10 cellular contexts compared by ENCODE assay signal in the genomic region with DNA sequence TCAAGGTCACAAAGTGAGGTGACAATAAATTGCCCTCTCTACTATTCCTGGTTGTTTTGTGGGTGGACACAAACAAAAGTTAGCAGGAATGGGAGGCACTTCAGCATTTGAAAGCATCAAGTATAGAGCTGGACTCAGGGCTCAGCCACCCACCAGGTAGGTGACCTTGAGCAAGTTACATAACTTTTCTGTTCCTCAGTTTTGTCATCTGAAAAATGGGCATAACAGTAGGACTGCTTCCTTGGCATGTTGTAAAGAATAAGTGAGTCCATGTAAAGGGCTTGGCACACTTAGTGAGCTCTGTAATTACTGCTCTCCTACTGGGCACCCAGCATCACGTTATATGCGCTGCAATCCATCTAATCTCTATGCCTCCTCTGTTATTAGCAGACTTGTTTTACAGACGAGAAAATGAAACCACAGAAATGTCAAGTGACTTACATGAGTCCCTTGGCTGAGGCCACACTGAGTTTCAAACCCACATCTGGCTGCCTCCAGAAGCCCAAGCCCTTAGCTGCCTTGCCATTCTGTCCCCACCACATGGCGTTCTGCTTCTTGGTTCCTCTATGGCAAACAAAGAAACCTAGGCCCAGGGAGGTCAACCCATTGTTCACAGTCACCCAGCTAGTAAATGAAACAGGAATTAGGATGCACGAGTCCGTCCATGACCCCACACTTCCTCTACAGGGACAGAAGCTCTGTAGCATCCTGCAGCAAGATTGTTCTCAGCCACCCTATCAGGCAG.
A peak's percentile ranks its signal among the peaks of the same experiment; 100 is the strongest.
DNase-seq lines count a peak whose midpoint lies in the region; ATAC-seq and TF ChIP-seq lines count a peak whose summit lies in the region.
"Had no signal": no experiment of that assay in that cellular context is flagged by ENCODE, and none has a peak within 500 bp of the region (broad histone marks: within the 10 kb centered on the region; RNA-seq: fewer than 3 reads in every experiment).

No MANE protein-coding gene starts in this region.

- H3K36me3 Mint-ChIP-seq in activated B cell treated with CpG ODN at 0.5 μM for 24 hours (ENCODE audit: low read depth), result no peaks in the 10 kb centered on the region
- no peaks in the 10 kb centered on the region for H3K36me3 Mint-ChIP-seq in osteocyte (ENCODE audit: unreplicated experiment)
- H3K36me3 Mint-ChIP-seq: activated naive CD4-positive, alpha-beta T cell treated with anti-CD3 and anti-CD28 coated beads, Interleukin-2, amount 50 U/mL, for 72 hours had no signal

- no peaks in the 10 kb centered on the region for H3K9me3 ChIP-seq in PC-9 (ENCODE audit: insufficient read depth, low read depth)

- no peaks in the 10 kb centered on the region for H3F3A ChIP-seq in PC-9 (ENCODE audit: insufficient read depth, low read depth)

- H3K4me2 ChIP-seq in PC-9, result no peak overlapping the region

- H3K9me3 Mint-ChIP-seq in activated B cell treated with CpG ODN at 0.5 μM for 24 hours (no peaks in the 10 kb centered on the region), osteocyte (ENCODE audit: unreplicated experiment) (no peaks in the 10 kb centered on the region)
- H3K9me3 Mint-ChIP-seq: activated naive CD4-positive, alpha-beta T cell treated with anti-CD3 and anti-CD28 coated beads, Interleukin-2, amount 50 U/mL, for 72 hours; CD4-positive, alpha-beta T cell had no signal

- no peak overlapping the region for H2AFZ ChIP-seq in PC-9

- H3K9me2 ChIP-seq in PC-9 (ENCODE audit: insufficient read depth), result no peaks in the 10 kb centered on the region

- H3K4me3 ChIP-seq in PC-9, result no peak overlapping the region

- H3K4me3 Mint-ChIP-seq in activated B cell treated with CpG ODN at 0.5 μM for 24 hours (no peak overlapping the region), osteocyte (ENCODE audit: unreplicated experiment) (no peak overlapping the region)
- H3K4me3 Mint-ChIP-seq: CD4-positive, alpha-beta T cell had no signal

- TF ChIP-seq CTCF in GM10248 (IDR thresholded peaks at IDR 0.05; ENCODE audit: control extremely low read depth, extremely low read depth, low read depth, missing control alignments), result no peak
- TF ChIP-seq CTCF in activated B cell treated with CpG ODN at 0.5 μM for 24 hours (IDR thresholded peaks at IDR 0.05), result no peak
- TF ChIP-seq CTCF in PC-9 (conservative IDR thresholded peaks at IDR 0.05), result no peak
- TF ChIP-seq CTCF in osteocyte (IDR thresholded peaks at IDR 0.05), result no peak

- no peaks in the 10 kb centered on the region for H3K79me2 ChIP-seq in PC-9 (ENCODE audit: low read depth)

- H3K27me3 Mint-ChIP-seq in activated B cell treated with CpG ODN at 0.5 μM for 24 hours, result peaks cover 17% of the 10 kb centered on the region
- peaks cover 15% of the 10 kb centered on the region for H3K27me3 Mint-ChIP-seq in osteocyte (ENCODE audit: unreplicated experiment)

- H3K27me3 ChIP-seq in PC-9 (ENCODE audit: insufficient read depth, low read depth), result peaks cover 10% of the 10 kb centered on the region; the same call in 1 of the 2 replicates

- H4K20me1 ChIP-seq in PC-9 (ENCODE audit: insufficient read depth), result no peaks in the 10 kb centered on the region

- CTCF ChIA-PET in GM10248 (lab: Yijun Ruan, JAX), result interaction anchor here (0.9 to 1.9 kb wide), 3 partner anchors 12 to 38 kb away, joined by 3 to 5 read pairs (median 4); no protein-coding TSS in a partner anchor
- CTCF ChIA-PET in activated B cell treated with CpG ODN at 0.5 μM for 24 hours (lab: Charles Lee), result no interaction called here
- CTCF ChIA-PET in PC-9 (lab: Charles Lee), result no interaction called here

- intact Hi-C loops in activated B cell treated with CpG ODN at 0.5 μM for 24 hours (cut with micrococcal nuclease) (no loop called here), PC-9 (cut with micrococcal nuclease; ENCODE audit: unreplicated experiment) (no loop called here)

- H3K27ac ChIP-seq in PC-9, result no peak overlapping the region

- no peak overlapping the region for H3K27ac Mint-ChIP-seq in activated B cell treated with CpG ODN at 0.5 μM for 24 hours
- no peak overlapping the region for H3K27ac Mint-ChIP-seq in osteocyte (ENCODE audit: unreplicated experiment)
- H3K27ac Mint-ChIP-seq: activated naive CD4-positive, alpha-beta T cell treated with anti-CD3 and anti-CD28 coated beads, Interleukin-2, amount 50 U/mL, for 72 hours; CD4-positive, alpha-beta T cell had no signal

- ATAC-seq in GM19455 (IDR thresholded peaks at IDR 0.05; ENCODE audit: unreplicated experiment) (peak; percentile 79), HG03066 (IDR thresholded peaks at IDR 0.05; ENCODE audit: low read depth, unreplicated experiment) (peak; percentile 65), activated B cell treated with CpG ODN at 0.5 μM for 24 hours (ENCODE audit: low read depth) (peak; percentile 47)

- no peaks in the 10 kb centered on the region for H3K36me3 ChIP-seq in PC-9 (ENCODE audit: low read depth)

- POLR2A ChIA-PET in GM10248 (lab: Yijun Ruan, JAX), result no interaction called here
- POLR2A ChIA-PET in activated B cell treated with CpG ODN at 0.5 μM for 24 hours (lab: Charles Lee), result no interaction called here
- POLR2A ChIA-PET in PC-9 (lab: Charles Lee; ENCODE audit: unreplicated experiment), result no interaction called here

- DNase-seq in GM10248 (ENCODE audit: extremely low spot score), result peak; percentile 70
- DNase-seq in activated B cell treated with CpG ODN at 0.5 μM for 24 hours, result no peak
- DNase-seq in OCI-M1 (lab: John Stamatoyannopoulos, UW), result no peak
- no peak for DNase-seq in PC-9
- no peak for DNase-seq in superior temporal gyrus (ENCODE audit: extremely low spot score)
- DNase-seq in osteocyte (ENCODE audit: extremely low spot score, unreplicated experiment), result no peak
- DNase-seq: CD4-positive, alpha-beta T cell had no signal

- H3K4me1 ChIP-seq in PC-9 (replicated peaks; ENCODE audit: insufficient read depth), result no peaks in the 10 kb centered on the region; the same call in 1 of the 2 replicates

- no TSS peak for BruUV-seq in PC-9 (replicated peaks; lab: Mats Ljungman, UMichigan)

- H3K4me1 Mint-ChIP-seq in activated B cell treated with CpG ODN at 0.5 μM for 24 hours, result peaks cover 9% of the 10 kb centered on the region
- H3K4me1 Mint-ChIP-seq in osteocyte (ENCODE audit: unreplicated experiment), result no peaks in the 10 kb centered on the region
